In genomic region chr2:177399376-177399775, GRCh38 we compare ENCODE assay signal across 26 cellular contexts.
"Had no signal": no experiment of that assay in that cellular context is flagged by ENCODE, and none has a peak within 500 bp of the region (broad histone marks: within the 10 kb centered on the region; RNA-seq: fewer than 3 reads in every experiment).

No MANE protein-coding gene starts in this region.

- H3K9me3 ChIP-seq: breast epithelium, colonic mucosa, esophagus squamous epithelium, gastrocnemius medialis, pancreas, stomach, transverse colon had no signal

- FAIRE-seq: urothelium cell line had no signal

- DNase-seq: activated B cell treated with CpG ODN at 0.5 μM for 24 hours; activated CD4-positive, alpha-beta T cell treated with anti-CD3 and anti-CD28 coated beads for 4 hours; activated CD4-positive, alpha-beta T cell treated with anti-CD3 and anti-CD28 coated beads, Interleukin-2, amount 50 U/mL, for 48 hours; activated effector memory CD4-positive, alpha-beta T cell treated with Interleukin-2 at 50 U/mL for 16 hours; activated naive CD4-positive, alpha-beta T cell treated with anti-CD3 and anti-CD28 coated beads for 36 hours; activated naive CD8-positive, alpha-beta T cell treated with anti-CD3 and anti-CD28 coated beads, Interleukin-2, amount 10 ng/mL, durations not matched to agents 7 days and 5 days; activated T-cell treated with anti-CD3 and anti-CD28 coated beads, Interleukin-2, amount 50 U/mL, for 48 hours; amniotic stem cell; colonic mucosa; dorsolateral prefrontal cortex; effector memory CD8-positive, alpha-beta T cell; esophagus squamous epithelium; gastrocnemius medialis; hypothalamus; left ventricle myocardium superior; mammary epithelial cell; midbrain; pancreas; right cardiac atrium; stimulated activated CD4-positive, alpha-beta T cell treated with anti-CD3 and anti-CD28 coated beads, Interleukin-1b, Interleukin-23, amount 100 ng/mL, for 48 hours; stomach; transverse colon had no signal

- H3K4me1 ChIP-seq: breast epithelium, colonic mucosa had no signal

- H3K36me3 ChIP-seq: breast epithelium, colonic mucosa, esophagus squamous epithelium, gastrocnemius medialis, pancreas, stomach, transverse colon had no signal

- H3K4me3 ChIP-seq: breast epithelium, colonic mucosa, dorsolateral prefrontal cortex, esophagus squamous epithelium, gastrocnemius medialis, pancreas, stomach, transverse colon had no signal

- ATAC-seq: effector memory CD8-positive, alpha-beta T cell; gastrocnemius medialis; left ventricle myocardium superior; natural killer cell treated with Interleukin-12 subunit alpha and Interleukin-12 subunit beta and Interleukin-15 and Interleukin-18, amount 100 ng/mL, for 72 hours; pancreas; right cardiac atrium; stimulated activated memory B cell treated with anti-CD40 and anti-IgM and Interleukin-4, amounts not matched to agents 10 μg/mL and 1 μg/mL and 100 μg/mL, for 72 hours had no signal

- H3K27me3 ChIP-seq: breast epithelium, colonic mucosa, dorsolateral prefrontal cortex, esophagus squamous epithelium, gastrocnemius medialis, pancreas, stomach, transverse colon had no signal

- H3K27ac ChIP-seq: colonic mucosa, dorsolateral prefrontal cortex, esophagus squamous epithelium had no signal
